Comparison of ENCODE assay signal across 1 cellular context in genomic region chr17:38509772-38510423, GRCh38.
A peak's percentile ranks its signal among the peaks of the same experiment; 100 is the strongest.
TF ChIP-seq lines count a peak whose summit lies in the region.

No MANE protein-coding gene starts in this region.

TF ChIP-seq in HepG2, 621 proteins besides CTCF, POLR2A, EP300 and RAD21 (continued from another document):
- TF ChIP-seq HDAC1 (CRISPR knock-in tag; IDR thresholded peaks at IDR 0.05) (0 out of 2 replicates have a peak, but pooled peaks have one; percentile 28), ZNF672 (CRISPR knock-in tag; IDR thresholded peaks at IDR 0.05) (peak; percentile 66; the same call in 1 of the 2 replicates), FOXA1 (IDR thresholded peaks at IDR 0.05) (no peak), FOXA1 (CRISPR knock-in tag; IDR thresholded peaks at IDR 0.05) (no peak), ZFP82 (CRISPR knock-in tag; IDR thresholded peaks at IDR 0.05; ENCODE audit: borderline replicate concordance) (0 out of 2 replicates have a peak, but pooled peaks have one; percentile 33), ZNF777 (CRISPR knock-in tag; IDR thresholded peaks at IDR 0.05) (peak; percentile 99), ZNF160 (CRISPR knock-in tag; IDR thresholded peaks at IDR 0.05) (no peak), ZNF263 (CRISPR knock-in tag; IDR thresholded peaks at IDR 0.05) (peak; percentile 40; the same call in 1 of the 2 replicates), ZNF260 (CRISPR knock-in tag; IDR thresholded peaks at IDR 0.05; ENCODE audit: borderline replicate concordance, low read depth) (no peak), ZFP41 (CRISPR knock-in tag; IDR thresholded peaks at IDR 0.05; ENCODE audit: borderline replicate concordance) (0 out of 2 replicates have a peak, but pooled peaks have one; percentile 10), ZNF605 (CRISPR knock-in tag; IDR thresholded peaks at IDR 0.05) (no peak), CHD4 (IDR thresholded peaks at IDR 0.05; ENCODE audit: borderline replicate concordance, low read length) (0 out of 2 replicates have a peak, but pooled peaks have one; percentile 12), BORCS8-MEF2B (CRISPR knock-in tag; IDR thresholded peaks at IDR 0.05) (no peak; the same call in 1 of the 2 replicates), ZNF614 (CRISPR knock-in tag; IDR thresholded peaks at IDR 0.05; ENCODE audit: borderline replicate concordance) (peak; percentile 11; the same call in 1 of the 2 replicates), ZNF20 (CRISPR knock-in tag; IDR thresholded peaks at IDR 0.05) (no peak), DDIT3 (CRISPR knock-in tag; IDR thresholded peaks at IDR 0.05) (no peak), ZNF776 (CRISPR knock-in tag; IDR thresholded peaks at IDR 0.05) (0 out of 2 replicates have a peak, but pooled peaks have one; percentile 2), KIAA2018 (CRISPR knock-in tag; IDR thresholded peaks at IDR 0.05; ENCODE audit: borderline replicate concordance) (no peak), ZNF275 (CRISPR knock-in tag; IDR thresholded peaks at IDR 0.05; ENCODE audit: borderline replicate concordance) (no peak), SRY (CRISPR knock-in tag; IDR thresholded peaks at IDR 0.05) (peak; percentile 24; the same call in 1 of the 2 replicates), RNF2 (conservative IDR thresholded peaks at IDR 0.05; ENCODE audit: low read depth) (peak; percentile 42; the same call in 1 of the 2 replicates), SRSF4 (IDR thresholded peaks at IDR 0.05; ENCODE audit: low read depth, low read length, poor library complexity, severe bottlenecking) (no peak), AHR (CRISPR knock-in tag; IDR thresholded peaks at IDR 0.05) (0 out of 2 replicates have a peak, but pooled peaks have one; percentile 17), CBX1 (IDR thresholded peaks at IDR 0.05; ENCODE audit: low read depth) (peak; percentile 22), ZNF335 (CRISPR knock-in tag; IDR thresholded peaks at IDR 0.05) (no peak), TOPORS (CRISPR knock-in tag; IDR thresholded peaks at IDR 0.05) (no peak; the same call in 1 of the 2 replicates), ATF4 (CRISPR knock-in tag; IDR thresholded peaks at IDR 0.05) (peak in 1 of 2 experiments; percentile 42; a peak in 1 of 4 replicates), ZFP36L2 (CRISPR knock-in tag; IDR thresholded peaks at IDR 0.05) (no peak), RBFOX2 (IDR thresholded peaks at IDR 0.05; ENCODE audit: low read depth, low read length) (0 out of 2 replicates have a peak, but pooled peaks have one; percentile 44), ZNF549 (CRISPR knock-in tag; IDR thresholded peaks at IDR 0.05) (no peak), TARDBP (CRISPR knock-in tag; IDR thresholded peaks at IDR 0.05) (0 out of 2 replicates have a peak, but pooled peaks have one; percentile 0), ZBTB44 (CRISPR knock-in tag; IDR thresholded peaks at IDR 0.05) (no peak), CSRNP1 (CRISPR knock-in tag; IDR thresholded peaks at IDR 0.05) (peak; percentile 56; the same call in 1 of the 2 replicates), KLF15 (CRISPR knock-in tag; IDR thresholded peaks at IDR 0.05; ENCODE audit: borderline replicate concordance) (no peak), NAIF1 (CRISPR knock-in tag; IDR thresholded peaks at IDR 0.05; ENCODE audit: borderline replicate concordance) (no peak), ZC3H13 (CRISPR knock-in tag; IDR thresholded peaks at IDR 0.05) (peak; percentile 32; the same call in 1 of the 2 replicates), MYC (CRISPR knock-in tag; IDR thresholded peaks at IDR 0.05; ENCODE audit: borderline replicate concordance) (0 out of 2 replicates have a peak, but pooled peaks have one; percentile 22), ZSCAN21 (CRISPR knock-in tag; IDR thresholded peaks at IDR 0.05; ENCODE audit: borderline replicate concordance) (peak; percentile 21; the same call in 1 of the 2 replicates)
